In genomic region chr14:59483360-59483759, GRCh38 we compare ENCODE assay signal across 8 cellular contexts. TPM values are rescaled to one million over a fixed set of nuclear protein-coding genes. Genes with fewer than 3 reads are reported as not detected.
DNase-seq lines count a peak whose midpoint lies in the region; TF ChIP-seq lines count a peak whose summit lies in the region.

No MANE protein-coding gene starts in this region.

- no peaks in the 10 kb centered on the region for H3K9me2 ChIP-seq in OCI-LY7 (ENCODE audit: insufficient read depth, low read length)

- H3K27ac Mint-ChIP-seq in dendritic cell treated with granulocyte-macrophage colony-stimulating factor and Interleukin-4, amounts not matched to agents 40 ng/mL and 50 ng/mL, for 4 days: peak overlapping the region; percentile 93

- no peaks in the 10 kb centered on the region for H3K9me3 Mint-ChIP-seq in dendritic cell treated with granulocyte-macrophage colony-stimulating factor and Interleukin-4, amounts not matched to agents 40 ng/mL and 50 ng/mL, for 4 days

- peak overlapping the region; percentile 93 for H2AK5ac ChIP-seq in mesenchymal stem cell (ENCODE audit: low read length, severe bottlenecking)

- peak overlapping the region; percentile 94 for H2BK120ac ChIP-seq in mesenchymal stem cell (ENCODE audit: low read depth, low read length)

- peak overlapping the region; percentile 97 for H3K9ac ChIP-seq in mesenchymal stem cell (ENCODE audit: low read length)

- H3K36me3 ChIP-seq in OCI-LY7 (ENCODE audit: insufficient read depth, low read length): peaks cover 15% of the 10 kb centered on the region
- H3K36me3 ChIP-seq in mesenchymal stem cell (ENCODE audit: control insufficient read depth in 1 of 2, insufficient read depth in 2 of 2, low read depth in 1 of 2, low read length in 2 of 2): peaks cover under 1 to 32% of the 10 kb centered on the region in 2 experiments
- no peaks in the 10 kb centered on the region for H3K36me3 ChIP-seq in uterus

- H3K4me3 ChIP-seq in OCI-LY7 (ENCODE audit: low read depth, low read length, poor library complexity, severe bottlenecking): peak overlapping the region; percentile 87
- H3K4me3 ChIP-seq in mesenchymal stem cell (ENCODE audit: insufficient read depth in 1 of 2, low read depth in 1 of 2, low read length in 2 of 2): peak overlapping the region; percentile 93
- H3K4me3 ChIP-seq in uterus: peak overlapping the region; percentile 90 to 98

- H3K23ac ChIP-seq in mesenchymal stem cell (ENCODE audit: low read length in 2 of 2): peak overlapping the region in 1 of 2 experiments; percentile 89

- POLR2A ChIA-PET in OCI-LY7 (lab: Charles Lee): interaction anchor here (0.5 to 2.0 kb wide), 5 partner anchors 9 to 1945 kb away, joined by 3 to 7 read pairs (median 4); no protein-coding TSS in a partner anchor

- CTCF ChIA-PET in OCI-LY7 (lab: Charles Lee; ENCODE audit: unreplicated experiment): no interaction called here

- H3K27me3 ChIP-seq in mesenchymal stem cell (ENCODE audit: control insufficient read depth in 1 of 2, insufficient read depth in 1 of 2, low read length in 2 of 2): no peaks in the 10 kb centered on the region
- H3K27me3 ChIP-seq in uterus: no peaks in the 10 kb centered on the region

- H2BK5ac ChIP-seq in mesenchymal stem cell (ENCODE audit: low read depth, low read length, poor library complexity, severe bottlenecking): peak overlapping the region; percentile 96

- 0% methylated on average over 14 of the region's 14 CpGs for whole genome bisulfite sequencing in mesenchymal stem cell

- H3K4me1 Mint-ChIP-seq in dendritic cell treated with granulocyte-macrophage colony-stimulating factor and Interleukin-4, amounts not matched to agents 40 ng/mL and 50 ng/mL, for 4 days (ENCODE audit: low read depth): peaks cover 45% of the 10 kb centered on the region

- peaks cover 42% of the 10 kb centered on the region for H3K36me3 Mint-ChIP-seq in dendritic cell treated with granulocyte-macrophage colony-stimulating factor and Interleukin-4, amounts not matched to agents 40 ng/mL and 50 ng/mL, for 4 days (ENCODE audit: low read depth)

- no peak overlapping the region for H3K27ac ChIP-seq in OCI-LY7 (ENCODE audit: low read depth, low read length, poor library complexity, severe bottlenecking)
- peak overlapping the region; percentile 95 for H3K27ac ChIP-seq in mesenchymal stem cell (ENCODE audit: low read length, poor library complexity, severe bottlenecking)
- peak overlapping the region; percentile 95 to 96 for H3K27ac ChIP-seq in uterus

- H3K79me2 ChIP-seq in OCI-LY7 (ENCODE audit: insufficient read depth, low read depth, low read length): peaks cover 36% of the 10 kb centered on the region; the same call in 1 of the 2 replicates

- H3K4me1 ChIP-seq in OCI-LY7 (ENCODE audit: insufficient read depth, low read length, poor library complexity, severe bottlenecking) (peaks cover 38% of the 10 kb centered on the region), mesenchymal stem cell (ENCODE audit: control insufficient read depth, insufficient read depth, low read depth, low read length) (peaks cover 6% of the 10 kb centered on the region), uterus (no peaks in the 10 kb centered on the region)

- H4K8ac ChIP-seq in mesenchymal stem cell (ENCODE audit: low read length): peak overlapping the region; percentile 99

- BruUV-seq in OCI-LY7 (replicated peaks; lab: Mats Ljungman, UMichigan): no TSS peak

- peak overlapping the region; percentile 80 for H2BK15ac ChIP-seq in mesenchymal stem cell (ENCODE audit: low read depth, poor library complexity, severe bottlenecking)

- DNase-seq in NCI-H2227 (lab: John Stamatoyannopoulos, UW; ENCODE audit: unreplicated experiment) (peak; percentile 53), NCI-H2227 treated with DMSO at 0.1 percent for 48 hours (lab: John Stamatoyannopoulos, UW) (no peak), OCI-LY7 (ENCODE audit: low spot score) (no peak), mesenchymal stem cell (peak; percentile 78), uterus (no peak), globus pallidus (ENCODE audit: low spot score) (no peak), NOMO-1 treated with DMSO at 0.1 percent for 48 hours (lab: John Stamatoyannopoulos, UW; ENCODE audit: unreplicated experiment) (no peak)

- peak overlapping the region; percentile 16 to 95 for H3K14ac ChIP-seq in mesenchymal stem cell (ENCODE audit: low read length in 2 of 2)

- no peaks in the 10 kb centered on the region for H3K9me3 ChIP-seq in OCI-LY7 (ENCODE audit: low read length)
- H3K9me3 ChIP-seq in mesenchymal stem cell (ENCODE audit: control insufficient read depth, low read length): no peaks in the 10 kb centered on the region
- H3K9me3 ChIP-seq in uterus: no peaks in the 10 kb centered on the region

- H3K4me2 ChIP-seq in OCI-LY7 (ENCODE audit: low read length) (peak overlapping the region; percentile 100), mesenchymal stem cell (ENCODE audit: low read length, poor library complexity, severe bottlenecking) (peak overlapping the region; percentile 73)

- peak overlapping the region; percentile 99 for H4K91ac ChIP-seq in mesenchymal stem cell (ENCODE audit: low read length)

- H2AFZ ChIP-seq in OCI-LY7 (ENCODE audit: low read length): peak overlapping the region; percentile 97; the same call in 1 of the 2 replicates
- peak overlapping the region; percentile 46 for H2AFZ ChIP-seq in mesenchymal stem cell (ENCODE audit: low read depth, low read length)

- H3K4me3 Mint-ChIP-seq in dendritic cell treated with granulocyte-macrophage colony-stimulating factor and Interleukin-4, amounts not matched to agents 40 ng/mL and 50 ng/mL, for 4 days: peak overlapping the region; percentile 85

- peak overlapping the region; percentile 70 to 79 for H2BK12ac ChIP-seq in mesenchymal stem cell (ENCODE audit: low read length in 2 of 2)

- TF ChIP-seq POLR2A in uterus (IDR thresholded peaks at IDR 0.05): no peak

- peak overlapping the region; percentile 71 to 89 for H3K4ac ChIP-seq in mesenchymal stem cell (ENCODE audit: low read depth in 1 of 2, low read length in 2 of 2)

- intact Hi-C loops in OCI-LY7 (cut with micrococcal nuclease; ENCODE audit: unreplicated experiment) (loop anchor here (5.0 to 10.0 kb wide), 3 partner anchors 126 to 861 kb away; no protein-coding TSS in a partner anchor), uterus (cut with DNase I; ENCODE audit: low total_unique reads) (no loop called here)
- intact Hi-C loops in dendritic cell treated with granulocyte-macrophage colony-stimulating factor and Interleukin-4, amounts not matched to agents 40 ng/mL and 50 ng/mL, for 4 days (cut with micrococcal nuclease): loop anchor here (5.0 kb wide), 2 partner anchors 99 to 1056 kb away; partner anchors contain the start of genes KIAA0586 and TIMM9

- peaks cover 10% of the 10 kb centered on the region for H4K20me1 ChIP-seq in OCI-LY7 (ENCODE audit: insufficient read depth, low read length)

- no peaks in the 10 kb centered on the region for H3K27me3 Mint-ChIP-seq in dendritic cell treated with granulocyte-macrophage colony-stimulating factor and Interleukin-4, amounts not matched to agents 40 ng/mL and 50 ng/mL, for 4 days

- TF ChIP-seq CTCF in OCI-LY7 (conservative IDR thresholded peaks at IDR 0.05; ENCODE audit: low read length) (no peak), uterus (IDR thresholded peaks at IDR 0.05) (no peak)

- H3K18ac ChIP-seq in mesenchymal stem cell (ENCODE audit: low read depth in 1 of 2, low read length in 2 of 2): peak overlapping the region; percentile 93 to 98

- H3K79me1 ChIP-seq in mesenchymal stem cell (replicated peaks; ENCODE audit: low read length, poor library complexity, severe bottlenecking): peaks cover 2% of the 10 kb centered on the region

RNA-seq across cellular contexts. Expression of gene L3HYPDH, which starts 0.8 kb away (rescaled TPM):
- 43.2 and 43.5 TPM in 2 replicates for total RNA-seq in OCI-LY7 (2014; rRNA removed; shearing (Covaris generic))
- 36.6 TPM in 2 replicates for total RNA-seq in OCI-LY7 (2022)
- 26.1 TPM for polyA plus RNA-seq in mesenchymal stem cell (2013, experiment 1 of 2)
- 27.1 TPM for polyA plus RNA-seq in mesenchymal stem cell (2013, experiment 2 of 2)
- total RNA-seq in uterus: 10 to 100 TPM; 39.4 to 98.4 (median 71.7) TPM

RNA-seq across cellular contexts. Expression of gene JKAMP, which starts 1.0 kb away (rescaled TPM):
- total RNA-seq in OCI-LY7 (2014; rRNA removed; shearing (Covaris generic)): 19.7 and 24.9 TPM in 2 replicates
- total RNA-seq in OCI-LY7 (2022): 21.1 and 26.4 TPM in 2 replicates
- 87.8 TPM for polyA plus RNA-seq in mesenchymal stem cell (2013, experiment 1 of 2)
- 90.0 TPM for polyA plus RNA-seq in mesenchymal stem cell (2013, experiment 2 of 2)
- 100 to 1,000 TPM in 1 of 4 donors, 10 to 100 TPM in 3; 31.9 to 110 (median 72.5) TPM for total RNA-seq in uterus

RNA-seq across cellular contexts. Expression of gene GPR135, which starts 18.2 kb away (rescaled TPM):
- 4.8 and 6.5 TPM in 2 replicates for total RNA-seq in OCI-LY7 (2014; rRNA removed; shearing (Covaris generic))
- total RNA-seq in OCI-LY7 (2022) (10.7 and 10.9 TPM in 2 replicates), uterus (10 to 100 TPM in 1 of 4 donors, 1 to 10 TPM in 3; 2.9 to 10.2 (median 4.5) TPM)
- polyA plus RNA-seq in mesenchymal stem cell (2013, experiment 1 of 2): 0.70 TPM
- 0.75 TPM for polyA plus RNA-seq in mesenchymal stem cell (2013, experiment 2 of 2)

Comparison
In these comparisons a context has a peak if more than half of its experiments do, and no peak if none do; other contexts are left out.
1. DNase-seq: peak in NCI-H2227 (single experiment) and mesenchymal stem cell (single experiment); none in NCI-H2227 treated with DMSO at 0.1 percent for 48 hours (single experiment), OCI-LY7 (single experiment), uterus (0 of 2), globus pallidus (single experiment) and NOMO-1 treated with DMSO at 0.1 percent for 48 hours (single experiment).
2. Peak in every context shown above with its lines, with median percentiles within 50 percentile points of each other: H3K4me3 ChIP-seq.